ENCODE assay signal across 20 cellular contexts in genomic region chr1:216499581-216500272, GRCh38.
"Had no signal": no experiment of that assay in that cellular context is flagged by ENCODE, and none has a peak within 500 bp of the region (broad histone marks: within the 10 kb centered on the region; RNA-seq: fewer than 3 reads in every experiment).

No MANE protein-coding gene starts in this region.

- H3K4me3 ChIP-seq: esophagus squamous epithelium, left ventricle myocardium inferior, neural progenitor cell, psoas muscle, spleen, thyroid gland had no signal

- ATAC-seq: activated CD8-positive, alpha-beta T cell treated with anti-CD3 and anti-CD28 coated beads, Interleukin-2, amount 10 ng/mL, durations not matched to agents 7 days and 5 days; activated naive CD8-positive, alpha-beta T cell treated with anti-CD3 and anti-CD28 coated beads, Interleukin-2, amount 50 U/mL, for 24 hours; activated T-cell treated with anti-CD3 and anti-CD28 coated beads, Interleukin-2, amount 50 U/mL, for 4 hours; psoas muscle; sciatic nerve had no signal

- H3K9ac ChIP-seq: neural progenitor cell had no signal

- H3K9me3 ChIP-seq: esophagus squamous epithelium, psoas muscle, thyroid gland had no signal

- H3K27ac ChIP-seq: esophagus squamous epithelium, left ventricle myocardium inferior, neural progenitor cell, psoas muscle, spleen, thyroid gland had no signal

- H3K36me3 ChIP-seq: esophagus squamous epithelium, left ventricle myocardium inferior, neural progenitor cell, spleen, thyroid gland had no signal

- H3K4me1 ChIP-seq: esophagus squamous epithelium, left ventricle myocardium inferior, psoas muscle, spleen, thyroid gland had no signal

- H3K27me3 ChIP-seq: esophagus squamous epithelium, neural progenitor cell, spleen, thyroid gland had no signal

- DNase-seq: activated CD4-positive, alpha-beta T cell treated with anti-CD3 and anti-CD28 coated beads, Interleukin-2, amount 10 ng/mL, durations not matched to agents 7 days and 5 days; activated CD8-positive, alpha-beta T cell treated with anti-CD3 and anti-CD28 coated beads, Interleukin-2, amount 10 ng/mL, durations not matched to agents 7 days and 5 days; activated effector memory CD4-positive, alpha-beta T cell treated with Interleukin-2 at 50 U/mL for 16 hours; activated naive CD4-positive, alpha-beta T cell treated with anti-CD3 and anti-CD28 coated beads, Interleukin-2, amount 10 ng/mL, durations not matched to agents 7 days and 5 days; activated naive CD8-positive, alpha-beta T cell treated with anti-CD3 and anti-CD28 coated beads, Interleukin-2, amount 50 U/mL, for 24 hours; activated T-cell treated with anti-CD3 and anti-CD28 coated beads, Interleukin-2, amount 50 U/mL, for 4 hours; aorta; effector CD8-positive, alpha-beta T cell; esophagus squamous epithelium; hippocampal formation; islet precursor cell; left ventricle myocardium inferior; naive B cell; psoas muscle; spleen; stimulated activated naive CD4-positive, alpha-beta T cell; T1000; thyroid gland had no signal
